Comparison of ENCODE assay signal across 22 cellular contexts in the genomic region with DNA sequence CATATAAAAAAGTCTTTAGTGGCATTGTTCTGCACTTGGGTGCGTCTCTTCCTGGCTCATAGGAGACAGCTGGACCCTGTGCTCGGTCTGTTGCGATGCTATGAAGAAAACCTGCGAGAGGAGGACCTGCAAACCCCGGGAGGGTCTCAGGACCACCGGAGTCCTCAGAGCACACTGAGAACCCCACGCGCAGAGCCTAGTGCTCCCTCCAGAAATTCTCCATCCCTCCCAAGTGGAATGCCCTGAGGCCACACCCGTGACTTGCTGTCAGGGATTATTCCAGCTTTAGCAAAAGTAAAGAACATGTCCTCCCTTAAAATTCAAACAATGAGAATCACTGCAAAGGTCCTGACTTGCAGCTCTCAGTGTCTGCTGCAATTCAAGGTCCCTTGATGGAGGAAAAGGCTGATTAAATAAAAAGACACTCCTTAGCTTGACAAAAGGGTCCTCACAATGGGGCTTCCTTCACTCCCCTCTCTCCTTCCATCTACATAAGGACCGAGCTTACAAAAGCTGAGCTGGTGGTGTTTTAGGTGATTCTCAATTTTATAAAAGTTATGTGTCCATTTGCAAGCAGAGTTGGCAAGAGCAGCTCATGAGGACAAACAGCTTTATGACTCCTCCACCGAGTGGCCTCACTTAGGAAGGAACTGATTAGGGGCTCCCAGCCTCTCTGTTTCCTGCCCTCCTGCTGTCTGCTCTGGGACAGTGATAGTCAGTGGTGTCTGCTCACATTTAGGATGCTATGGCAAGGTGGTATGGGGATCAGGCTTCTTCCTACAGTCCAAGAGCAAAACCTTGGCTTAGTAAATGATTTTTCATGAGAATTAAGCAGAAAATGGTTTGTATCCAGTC.
DNase-seq lines count a peak whose midpoint lies in the region; FAIRE-seq and TF ChIP-seq lines count a peak whose summit lies in the region.
"Had no signal": no experiment of that assay in that cellular context is flagged by ENCODE, and none has a peak within 500 bp of the region (broad histone marks: within the 10 kb centered on the region; RNA-seq: fewer than 3 reads in every experiment).

No MANE protein-coding gene starts in this region.

- no peaks in the 10 kb centered on the region for H3K9me2 ChIP-seq in Loucy (replicated peaks; ENCODE audit: low read depth, low read length)

- H3K23ac ChIP-seq in H1 (ENCODE audit: insufficient read length), result no peak overlapping the region

- H2BK120ac ChIP-seq in H1 (replicated peaks; ENCODE audit: low read depth, low read length), result no peak overlapping the region

- H3F3A ChIP-seq in Loucy (ENCODE audit: low read depth), result peaks cover 17% of the 10 kb centered on the region

- peaks cover 5% of the 10 kb centered on the region for H3K27me3 Mint-ChIP-seq in activated naive CD4-positive, alpha-beta T cell treated with anti-CD3 and anti-CD28 coated beads, Interleukin-2, amount 10 ng/mL, durations not matched to agents 7 days and 5 days

- H2AK5ac ChIP-seq in H1 (ENCODE audit: low read depth, low read length), result no peak overlapping the region

- no peak overlapping the region for H3K4ac ChIP-seq in H1 (replicated peaks; ENCODE audit: insufficient read length, low read depth, low read length)

- POLR2A ChIA-PET in H1 (lab: Charles Lee; ENCODE audit: partially characterized antibody), result interaction anchor here (1.6 kb wide), 1 partner anchor 10 kb away, joined by 7 read pairs; no protein-coding TSS in a partner anchor

- peak overlapping the region; percentile 5 for H3K4me2 ChIP-seq in Loucy (ENCODE audit: low read depth, low read length, poor library complexity, severe bottlenecking)
- H3K4me2 ChIP-seq in H1 (ENCODE audit: insufficient read depth in 1 of 2, low read depth in 2 of 2, low read length in 2 of 2), result peak overlapping the region in 1 of 2 experiments; percentile 45; a peak in 2 of 4 replicates

- H3K79me1 ChIP-seq in H1 (ENCODE audit: low read depth, low read length), result no peaks in the 10 kb centered on the region

- H4K20me1 ChIP-seq in Loucy (ENCODE audit: insufficient read depth, low read length, poor library complexity, severe bottlenecking) (no peaks in the 10 kb centered on the region), H1 (replicated peaks in 1 of 2; ENCODE audit: control insufficient read depth in 1 of 2, insufficient read depth in 2 of 2, low read length in 2 of 2) (no peaks in the 10 kb centered on the region)

- no peaks in the 10 kb centered on the region for H3K79me2 ChIP-seq in Loucy (ENCODE audit: insufficient read depth, low read length)
- no peaks in the 10 kb centered on the region for H3K79me2 ChIP-seq in H1 (ENCODE audit: control insufficient read depth in 1 of 2, insufficient read depth in 2 of 2, low read length in 2 of 2)

- no peak overlapping the region for H2BK20ac ChIP-seq in H1 (ENCODE audit: low read length)

- peaks cover 22% of the 10 kb centered on the region for H3K9me3 ChIP-seq in Loucy (ENCODE audit: insufficient read depth, low read depth, low read length)
- H3K9me3 ChIP-seq in H1 (ENCODE audit: insufficient read depth in 2 of 2, low read depth in 1 of 2, low read length in 1 of 2), result no peaks in the 10 kb centered on the region
- H3K9me3 ChIP-seq in sigmoid colon, result no peaks in the 10 kb centered on the region
- H3K9me3 ChIP-seq: heart left ventricle, neutrophil, suprapubic skin had no signal

- no peak overlapping the region for H2BK5ac ChIP-seq in H1 (ENCODE audit: low read depth, low read length)

- no peak overlapping the region for H3K4me3 ChIP-seq in Loucy (ENCODE audit: low read length, poor library complexity, severe bottlenecking)
- H3K4me3 ChIP-seq in H1 (ENCODE audit: extremely low read depth in 1 of 4, insufficient read depth in 2 of 4, low read depth in 3 of 4, low read length in 4 of 4), result no peak overlapping the region
- H3K4me3 ChIP-seq in sigmoid colon, result no peak overlapping the region
- H3K4me3 ChIP-seq: heart left ventricle, suprapubic skin had no signal

- peaks cover 26% of the 10 kb centered on the region for H3K4me1 Mint-ChIP-seq in activated naive CD4-positive, alpha-beta T cell treated with anti-CD3 and anti-CD28 coated beads, Interleukin-2, amount 10 ng/mL, durations not matched to agents 7 days and 5 days

- H3K9ac ChIP-seq in Loucy (ENCODE audit: low read depth, low read length, poor library complexity, severe bottlenecking), result peak overlapping the region; percentile 15
- no peak overlapping the region for H3K9ac ChIP-seq in H1 (replicated peaks in 1 of 4; ENCODE audit: extremely low read depth in 1 of 4, low read depth in 3 of 4, low read length in 3 of 4)

- CTCF ChIA-PET in activated naive CD4-positive, alpha-beta T cell treated with anti-CD3 and anti-CD28 coated beads, Interleukin-2, amount 10 ng/mL, durations not matched to agents 7 days and 5 days (lab: Charles Lee), result interaction anchor here (1.2 to 1.9 kb wide), 3 partner anchors 25 to 230 kb away, joined by 3 to 5 read pairs (median 3); no protein-coding TSS in a partner anchor
- CTCF ChIA-PET in H1 (lab: Charles Lee; ENCODE audit: partially characterized antibody), result interaction anchor here (0.9 to 2.3 kb wide), 6 partner anchors 13 to 285 kb away, joined by 3 to 8 read pairs (median 4); no protein-coding TSS in a partner anchor

- H3K27me3 ChIP-seq in Loucy (ENCODE audit: insufficient read depth, low read length, poor library complexity, severe bottlenecking) (no peaks in the 10 kb centered on the region), H1 (replicated peaks in 1 of 4; ENCODE audit: control insufficient read depth in 3 of 4, extremely low read depth in 1 of 4, insufficient read depth in 3 of 4, low read length in 3 of 4) (no peaks in the 10 kb centered on the region), sigmoid colon (no peaks in the 10 kb centered on the region)
- H3K27me3 ChIP-seq: heart left ventricle, neutrophil, suprapubic skin had no signal

- no peak overlapping the region for H4K8ac ChIP-seq in H1 (ENCODE audit: extremely low read depth, insufficient read depth, low read length)

- peaks cover 19% of the 10 kb centered on the region for H3K9me3 Mint-ChIP-seq in activated naive CD4-positive, alpha-beta T cell treated with anti-CD3 and anti-CD28 coated beads, Interleukin-2, amount 10 ng/mL, durations not matched to agents 7 days and 5 days

- intact Hi-C loops in sigmoid colon (cut with DNase I), result no loop called here

- H2BK15ac ChIP-seq in H1 (ENCODE audit: low read length), result no peak overlapping the region

- TF ChIP-seq POLR2A in H1 (IDR thresholded peaks at IDR 0.05; ENCODE audit: control extremely low read depth in 1 of 2, low read depth in 2 of 2, low read length in 2 of 2), result no peak
- TF ChIP-seq POLR2A in sigmoid colon (IDR thresholded peaks at IDR 0.05), result no peak

- TF ChIP-seq RAD21 in H1 (IDR thresholded peaks at IDR 0.05 in 1 of 2, conservative IDR thresholded peaks at IDR 0.05 in 1 of 2; ENCODE audit: low read depth in 2 of 2, low read length in 2 of 2), result no peak

- H3K23me2 ChIP-seq in H1 (ENCODE audit: low read depth, low read length), result no peaks in the 10 kb centered on the region

- DNase-seq in activated naive CD4-positive, alpha-beta T cell treated with anti-CD3 and anti-CD28 coated beads, Interleukin-2, amount 10 ng/mL, durations not matched to agents 7 days and 5 days, result no peak
- DNase-seq in activated naive CD4-positive, alpha-beta T cell (lab: John Stamatoyannopoulos, UW), result no peak
- no peak for DNase-seq in H1 (ENCODE audit: low read depth in 1 of 2, low spot score in 2 of 2)
- DNase-seq in sigmoid colon, result peak; percentile 46
- DNase-seq in stimulated activated naive CD4-positive, alpha-beta T cell treated with Interleukin-2 at 50 U/mL for 16 hours (lab: John Stamatoyannopoulos, UW), result no peak
- no peak for DNase-seq in cerebellar nuclear complex (lab: John Stamatoyannopoulos, UW)
- no peak for DNase-seq in T-helper 9 cell
- DNase-seq: activated CD4-positive, alpha-beta T cell treated with anti-CD3 and anti-CD28 coated beads, Interleukin-2, amount 50 U/mL, for 1 hour; Calu3; mesenchymal stem cell; NCI-H1417 treated with DMSO at 0.1 percent for 48 hours; NCI-H2227 treated with DMSO at 0.1 percent for 48 hours; NK-92 treated with Interleukin-12 subunit alpha and Interleukin-12 subunit beta, amount 100 ng/mL, for 24 hours; right cardiac atrium had no signal

- no peak overlapping the region for H4K5ac ChIP-seq in H1 (ENCODE audit: insufficient read length, low read depth, low read length)

- H3K27ac ChIP-seq in H1 (ENCODE audit: low read depth, low read length), result no peak overlapping the region
- H3K27ac ChIP-seq in sigmoid colon, result no peak overlapping the region
- H3K27ac ChIP-seq: suprapubic skin had no signal

- TF ChIP-seq EP300 in H1 (IDR thresholded peaks at IDR 0.05; ENCODE audit: borderline replicate concordance in 1 of 2, low read depth in 2 of 2, low read length in 2 of 2) (no peak), sigmoid colon (IDR thresholded peaks at IDR 0.05) (no peak)

- no peak overlapping the region for H2BK12ac ChIP-seq in H1 (ENCODE audit: low read depth, low read length)

- peaks cover 30% of the 10 kb centered on the region for H3K36me3 Mint-ChIP-seq in activated naive CD4-positive, alpha-beta T cell treated with anti-CD3 and anti-CD28 coated beads, Interleukin-2, amount 10 ng/mL, durations not matched to agents 7 days and 5 days

- no peak overlapping the region for H3K56ac ChIP-seq in H1 (replicated peaks; ENCODE audit: insufficient read length, low read depth, low read length)

- peak overlapping the region; percentile 81 for H3K27ac Mint-ChIP-seq in activated naive CD4-positive, alpha-beta T cell treated with anti-CD3 and anti-CD28 coated beads, Interleukin-2, amount 10 ng/mL, durations not matched to agents 7 days and 5 days

- 81% methylated on average over 11 of the region's 11 CpGs; no CpG with 5 or more reads in 1 of the 2 experiments for WGBS in H1 (ENCODE audit: extremely low coverage in 1 of 2, insufficient coverage in 1 of 2, insufficient read length in 1 of 2, insufficient replicate concordance in 2 of 2, low coverage in 1 of 2, low lambda C conversion rate in 2 of 2, missing lambda C conversion rate in 1 of 2), 2 experiments
- WGBS in sigmoid colon, 2 donors, result 86 to 93% methylated on average over 11 of the region's 11 CpGs

- peaks cover 8% of the 10 kb centered on the region; the same call in 1 of the 2 replicates for H3K36me3 ChIP-seq in Loucy (ENCODE audit: insufficient read depth, low read length)
- peaks cover 0 to 7% (median 3%) of the 10 kb centered on the region in 4 experiments; a peak in 3 of 8 replicates for H3K36me3 ChIP-seq in H1 (ENCODE audit: control insufficient read depth in 2 of 4, insufficient read depth in 4 of 4, low read length in 3 of 4)
- peaks cover 0 to 71% (median 2%) of the 10 kb centered on the region in 4 donors for H3K36me3 ChIP-seq in sigmoid colon

- peak; percentile 19 for FAIRE-seq in H1 (lab: Jason Lieb, UNC)
- FAIRE-seq: astrocyte, GM12892, H54, keratinocyte had no signal

- H2AFZ ChIP-seq in Loucy (ENCODE audit: low read length) (no peak overlapping the region), H1 (ENCODE audit: low read length) (no peak overlapping the region)

- H4K91ac ChIP-seq in H1 (replicated peaks; ENCODE audit: insufficient read length, low read length), result no peak overlapping the region

- H3K18ac ChIP-seq in H1 (ENCODE audit: extremely low read depth, low read length), result peak overlapping the region; percentile 38; the same call in 1 of the 2 replicates

- H3K4me3 Mint-ChIP-seq in activated naive CD4-positive, alpha-beta T cell treated with anti-CD3 and anti-CD28 coated beads, Interleukin-2, amount 10 ng/mL, durations not matched to agents 7 days and 5 days, result no peak overlapping the region

- H3K4me1 ChIP-seq in Loucy (ENCODE audit: insufficient read depth, low read length, poor library complexity, severe bottlenecking) (peaks cover 63% of the 10 kb centered on the region), H1 (replicated peaks in 1 of 4; ENCODE audit: control insufficient read depth in 3 of 4, insufficient read depth in 4 of 4, low read length in 3 of 4) (peaks cover 3 to 8% (median 6%) of the 10 kb centered on the region in 4 experiments; a peak in 6 of 7 replicates), sigmoid colon (peaks cover 0 to 4% (median 0%) of the 10 kb centered on the region in 4 donors)
- H3K4me1 ChIP-seq: suprapubic skin had no signal

- TF ChIP-seq CTCF in Loucy (conservative IDR thresholded peaks at IDR 0.05; ENCODE audit: low read length), result no peak
- TF ChIP-seq CTCF in H1 (IDR thresholded peaks at IDR 0.05; ENCODE audit: control extremely low read depth in 1 of 3, insufficient read depth in 1 of 3, low read depth in 1 of 3, low read length in 3 of 3), result no peak
- TF ChIP-seq CTCF in sigmoid colon (IDR thresholded peaks at IDR 0.05), result no peak

- no peak overlapping the region for H3K14ac ChIP-seq in H1 (ENCODE audit: insufficient read length)
